6 cellular contexts compared by ENCODE assay signal in the genomic region with DNA sequence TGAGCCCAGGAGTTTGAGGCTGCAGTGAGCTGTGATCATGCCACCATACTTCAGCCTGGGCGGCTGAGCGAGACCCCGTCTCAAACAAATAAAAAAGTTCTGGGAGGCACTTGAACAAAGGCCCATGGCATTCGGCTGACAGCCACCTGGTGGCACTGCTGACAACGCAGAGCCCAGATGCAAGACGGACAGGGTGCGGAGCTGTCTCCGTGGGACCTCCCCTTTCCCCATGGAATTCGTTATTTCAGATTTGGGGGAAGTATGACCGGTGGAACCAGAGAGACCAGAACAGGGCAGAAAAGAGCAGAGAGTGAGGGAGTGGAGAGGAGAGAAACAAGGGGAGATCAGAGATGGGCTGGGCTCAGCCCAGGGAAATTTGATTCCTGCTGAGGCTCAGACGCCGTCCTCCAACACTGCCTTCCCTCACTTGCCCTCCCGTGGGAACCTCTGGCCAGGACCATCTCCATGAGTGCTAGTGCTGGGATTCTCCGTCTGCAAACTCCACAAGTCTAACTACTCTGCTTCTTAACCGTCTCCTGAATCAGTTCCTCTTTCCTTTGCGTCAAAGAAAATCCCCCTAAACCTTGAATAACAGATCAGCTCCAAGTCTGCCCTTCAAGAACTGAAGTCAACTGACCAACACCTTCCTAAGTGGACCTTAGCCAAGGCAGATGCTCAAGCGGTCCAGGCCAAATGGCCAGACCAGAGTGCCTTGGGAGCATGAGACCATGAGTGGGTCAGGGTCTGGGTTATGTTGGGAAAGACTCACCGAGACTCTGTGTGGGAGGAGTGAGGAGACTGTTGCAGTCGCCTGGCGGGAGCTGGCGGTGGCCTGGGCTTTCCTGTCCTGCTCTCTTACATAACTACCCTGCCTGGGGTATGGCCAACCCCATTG. TPM values are rescaled to one million over a fixed set of nuclear protein-coding genes. Genes with fewer than 3 reads are reported as not detected.
DNase-seq lines count a peak whose midpoint lies in the region; ATAC-seq and TF ChIP-seq lines count a peak whose summit lies in the region.

No MANE protein-coding gene starts in this region.

- intact Hi-C loops in activated CD4-positive, alpha-beta memory T cell treated with anti-CD3 and anti-CD28 coated beads for 36 hours (cut with micrococcal nuclease) = no loop called here
- intact Hi-C loops in spleen (cut with DNase I; ENCODE audit: low total_unique reads) = no loop called here

- H3K4me3 ChIP-seq in cardiac fibroblast (replicated peaks in 1 of 2; ENCODE audit: low read depth in 2 of 2, low read length in 2 of 2) (no peak overlapping the region), spleen (peak overlapping the region in 1 of 8 donors; percentile 10)

- H3K27ac ChIP-seq in spleen = peak overlapping the region in 4 of 8 donors; percentile 36 to 69 (median 50)

- H3K27ac Mint-ChIP-seq in activated CD4-positive, alpha-beta memory T cell treated with anti-CD3 and anti-CD28 coated beads for 36 hours = peak overlapping the region; percentile 51
- no peak overlapping the region for H3K27ac Mint-ChIP-seq in activated CD4-positive, alpha-beta memory T cell treated with anti-CD3 and anti-CD28 coated beads, Interleukin-2, amount 10 ng/mL, durations not matched to agents 7 days and 5 days

- POLR2A ChIA-PET in activated CD4-positive, alpha-beta memory T cell treated with anti-CD3 and anti-CD28 coated beads for 36 hours (lab: Charles Lee) = interaction anchor here (0.6 kb wide), 1 partner anchor 75 kb away, joined by 3 read pairs; no protein-coding TSS in a partner anchor
- POLR2A ChIA-PET in activated CD4-positive, alpha-beta memory T cell treated with anti-CD3 and anti-CD28 coated beads, Interleukin-2, amount 10 ng/mL, durations not matched to agents 7 days and 5 days (lab: Charles Lee) = interaction anchor here (1.5 kb wide), 1 partner anchor 24 kb away, joined by 3 read pairs; no protein-coding TSS in a partner anchor

- no peak overlapping the region for H3K4me3 Mint-ChIP-seq in activated CD4-positive, alpha-beta memory T cell treated with anti-CD3 and anti-CD28 coated beads for 36 hours
- H3K4me3 Mint-ChIP-seq in activated CD4-positive, alpha-beta memory T cell treated with anti-CD3 and anti-CD28 coated beads, Interleukin-2, amount 10 ng/mL, durations not matched to agents 7 days and 5 days = no peak overlapping the region

- peaks cover 8 to 68% (median 21%) of the 10 kb centered on the region in 6 donors for H3K4me1 ChIP-seq in spleen

- no peaks in the 10 kb centered on the region for H3K27me3 Mint-ChIP-seq in activated CD4-positive, alpha-beta memory T cell treated with anti-CD3 and anti-CD28 coated beads for 36 hours
- H3K27me3 Mint-ChIP-seq in activated CD4-positive, alpha-beta memory T cell treated with anti-CD3 and anti-CD28 coated beads, Interleukin-2, amount 10 ng/mL, durations not matched to agents 7 days and 5 days = no peaks in the 10 kb centered on the region

- peaks cover 0 to 100% (median 38%) of the 10 kb centered on the region in 6 donors for H3K36me3 ChIP-seq in spleen

- WGBS in spleen, 5 donors = 54 to 75% (median 66%) methylated on average over 21 of the region's 21 CpGs

- no peaks in the 10 kb centered on the region for H3K9me3 Mint-ChIP-seq in activated CD4-positive, alpha-beta memory T cell treated with anti-CD3 and anti-CD28 coated beads for 36 hours
- H3K9me3 Mint-ChIP-seq in activated CD4-positive, alpha-beta memory T cell treated with anti-CD3 and anti-CD28 coated beads, Interleukin-2, amount 10 ng/mL, durations not matched to agents 7 days and 5 days = no peaks in the 10 kb centered on the region

- no peaks in the 10 kb centered on the region for H3K27me3 ChIP-seq in spleen (replicated peaks in 1 of 7)

- no peak for DNase-seq in activated CD4-positive, alpha-beta memory T cell treated with anti-CD3 and anti-CD28 coated beads for 36 hours
- no peak for DNase-seq in activated CD4-positive, alpha-beta memory T cell treated with anti-CD3 and anti-CD28 coated beads, Interleukin-2, amount 10 ng/mL, durations not matched to agents 7 days and 5 days
- DNase-seq in cardiac fibroblast (ENCODE audit: low read depth in 2 of 2) (no peak), spleen (no peak), NCI-H748 treated with DMSO at 0.1 percent for 48 hours (lab: John Stamatoyannopoulos, UW) (no peak)

- CTCF ChIA-PET in activated CD4-positive, alpha-beta memory T cell treated with anti-CD3 and anti-CD28 coated beads for 36 hours (lab: Charles Lee) = interaction anchor here (0.6 to 1.0 kb wide), 3 partner anchors 21 to 1740 kb away, joined by 3 read pairs; a partner anchor contains a TSS
- CTCF ChIA-PET in activated CD4-positive, alpha-beta memory T cell treated with anti-CD3 and anti-CD28 coated beads, Interleukin-2, amount 10 ng/mL, durations not matched to agents 7 days and 5 days (lab: Charles Lee) = no interaction called here

- no peaks in the 10 kb centered on the region for H3K9me3 ChIP-seq in spleen

- TF ChIP-seq CTCF in cardiac fibroblast (IDR thresholded peaks at IDR 0.05; ENCODE audit: low read depth, low read length) = peak; percentile 3
- peak in 6 of 11 experiments; percentile 9 to 26 (median 14) for TF ChIP-seq CTCF in spleen (IDR thresholded peaks at IDR 0.05 in 8 of 11, conservative IDR thresholded peaks at IDR 0.05 in 3 of 11)

- no peak for ATAC-seq in GM18498 (IDR thresholded peaks at IDR 0.05; ENCODE audit: unreplicated experiment)

- peaks cover 70% of the 10 kb centered on the region for H3K4me1 Mint-ChIP-seq in activated CD4-positive, alpha-beta memory T cell treated with anti-CD3 and anti-CD28 coated beads for 36 hours (ENCODE audit: low read depth)
- peaks cover 50% of the 10 kb centered on the region for H3K4me1 Mint-ChIP-seq in activated CD4-positive, alpha-beta memory T cell treated with anti-CD3 and anti-CD28 coated beads, Interleukin-2, amount 10 ng/mL, durations not matched to agents 7 days and 5 days

- H3K36me3 Mint-ChIP-seq in activated CD4-positive, alpha-beta memory T cell treated with anti-CD3 and anti-CD28 coated beads for 36 hours = peaks cover 70% of the 10 kb centered on the region
- peaks cover 76% of the 10 kb centered on the region for H3K36me3 Mint-ChIP-seq in activated CD4-positive, alpha-beta memory T cell treated with anti-CD3 and anti-CD28 coated beads, Interleukin-2, amount 10 ng/mL, durations not matched to agents 7 days and 5 days (ENCODE audit: low read depth)

- no peak for TF ChIP-seq POLR2A in spleen (IDR thresholded peaks at IDR 0.05)

RNA-seq across cellular contexts. Expression of a gene that starts 11.9 kb away (rescaled TPM):
- total RNA-seq in activated CD4-positive, alpha-beta memory T cell treated with anti-CD3 and anti-CD28 coated beads for 36 hours = 10 to 100 TPM; 24.5 to 25.8 TPM
- 10 to 100 TPM; 19.6 to 20.0 TPM for total RNA-seq in activated CD4-positive, alpha-beta memory T cell treated with anti-CD3 and anti-CD28 coated beads, Interleukin-2, amount 10 ng/mL, durations not matched to agents 7 days and 5 days
- total RNA-seq in spleen = 10 to 100 TPM; 10.2 to 45.8 (median 22.8) TPM
- polyA plus RNA-seq in spleen = 10 to 100 TPM; 14.6 to 36.6 (median 16.8) TPM

RNA-seq across cellular contexts. Expression of a gene that starts 12.2 kb away (rescaled TPM):
- 100 to 1,000 TPM; 160 to 171 TPM for total RNA-seq in activated CD4-positive, alpha-beta memory T cell treated with anti-CD3 and anti-CD28 coated beads for 36 hours
- total RNA-seq in activated CD4-positive, alpha-beta memory T cell treated with anti-CD3 and anti-CD28 coated beads, Interleukin-2, amount 10 ng/mL, durations not matched to agents 7 days and 5 days = 100 to 1,000 TPM; 113 to 114 TPM
- 10 to 100 TPM; 41.1 to 60.9 (median 51.4) TPM for total RNA-seq in spleen
- polyA plus RNA-seq in spleen = 10 to 100 TPM; 17.3 to 35.1 (median 18.4) TPM

RNA-seq across cellular contexts. Expression of a gene that starts 20.4 kb away (rescaled TPM):
- 100 to 1,000 TPM; 108 to 111 TPM for total RNA-seq in activated CD4-positive, alpha-beta memory T cell treated with anti-CD3 and anti-CD28 coated beads for 36 hours
- total RNA-seq in activated CD4-positive, alpha-beta memory T cell treated with anti-CD3 and anti-CD28 coated beads, Interleukin-2, amount 10 ng/mL, durations not matched to agents 7 days and 5 days = 10 to 100 TPM; 25.7 to 26.4 TPM
- 10 to 100 TPM in 1 of 7 donors, 1 to 10 TPM in 6; 1.1 to 20.2 (median 2.8) TPM for total RNA-seq in spleen
- polyA plus RNA-seq in spleen = 1 to 10 TPM; 3.9 to 9.3 (median 6.4) TPM

RNA-seq across cellular contexts. Expression of a gene that starts 39.6 kb away (rescaled TPM):
- total RNA-seq in activated CD4-positive, alpha-beta memory T cell treated with anti-CD3 and anti-CD28 coated beads for 36 hours = 10 to 100 TPM; 32.5 to 34.7 TPM
- total RNA-seq in activated CD4-positive, alpha-beta memory T cell treated with anti-CD3 and anti-CD28 coated beads, Interleukin-2, amount 10 ng/mL, durations not matched to agents 7 days and 5 days = 10 to 100 TPM; 42.3 to 47.6 TPM
- total RNA-seq in spleen = 10 to 100 TPM; 26.8 to 53.5 (median 38.2) TPM
- 10 to 100 TPM; 20.8 to 39.8 (median 34.9) TPM for polyA plus RNA-seq in spleen

RNA-seq across cellular contexts. Expression of a gene that starts 39.9 kb away (rescaled TPM):
- total RNA-seq in activated CD4-positive, alpha-beta memory T cell treated with anti-CD3 and anti-CD28 coated beads for 36 hours = 10 to 100 TPM; 19.6 TPM
- 10 to 100 TPM; 20.2 to 23.0 TPM for total RNA-seq in activated CD4-positive, alpha-beta memory T cell treated with anti-CD3 and anti-CD28 coated beads, Interleukin-2, amount 10 ng/mL, durations not matched to agents 7 days and 5 days
- 10 to 100 TPM in 6 of 7 donors, 1 to 10 TPM in 1; 8.7 to 27.8 (median 20.1) TPM for total RNA-seq in spleen
- polyA plus RNA-seq in spleen = 10 to 100 TPM; 11.6 to 24.8 (median 13.9) TPM
